ENCODE assay signal across 16 cellular contexts in genomic region chr10:29600067-29600466, GRCh38. TPM values are rescaled to one million over a fixed set of nuclear protein-coding genes. Genes with fewer than 3 reads are reported as not detected.
DNase-seq lines count a peak whose midpoint lies in the region; FAIRE-seq and TF ChIP-seq lines count a peak whose summit lies in the region.
"Had no signal": no experiment of that assay in that cellular context is flagged by ENCODE, and none has a peak within 500 bp of the region (broad histone marks: within the 10 kb centered on the region; RNA-seq: fewer than 3 reads in every experiment).

No MANE protein-coding gene starts in this region.

- H3K4me3 ChIP-seq in left ventricle myocardium inferior (no peak overlapping the region), bronchial epithelial cell (ENCODE audit: low read depth, low read length) (no peak overlapping the region), uterus (no peak overlapping the region)
- H3K4me3 ChIP-seq: lower lobe of right lung, tibial nerve had no signal

- peak; percentile 7 for FAIRE-seq in bronchial epithelial cell (lab: Jason Lieb, UNC)
- FAIRE-seq: GM18507 had no signal

- intact Hi-C loops in left ventricle myocardium inferior (cut with micrococcal nuclease) (no loop called here), cardiac septum (cut with DNase I) (no loop called here), uterus (cut with DNase I; ENCODE audit: low total_unique reads) (no loop called here)

- no peak overlapping the region for H3K4me3 Mint-ChIP-seq in osteocyte (ENCODE audit: unreplicated experiment)
- H3K4me3 Mint-ChIP-seq: naive thymus-derived CD8-positive, alpha-beta T cell had no signal

- H3K27ac ChIP-seq in left ventricle myocardium inferior (replicated peaks): peak overlapping the region; percentile 88
- peak overlapping the region; percentile 78 to 92 for H3K27ac ChIP-seq in uterus

- no peak for DNase-seq in left ventricle myocardium inferior
- DNase-seq in cardiac septum (ENCODE audit: low spot score): no peak
- peak; percentile 91 for DNase-seq in bronchial epithelial cell (ENCODE audit: low read depth)
- peak; percentile 54 for DNase-seq in osteocyte (ENCODE audit: extremely low spot score, unreplicated experiment)
- DNase-seq in uterus: no peak
- DNase-seq in hepatic stellate cell (ENCODE audit: low spot score): no peak
- no peak for DNase-seq in OCI-M2 (lab: John Stamatoyannopoulos, UW; ENCODE audit: unreplicated experiment)
- no peak for DNase-seq in HuH-7.5 (ENCODE audit: low spot score)
- DNase-seq: amygdala; lower lobe of right lung; MM.1S; naive thymus-derived CD8-positive, alpha-beta T cell; NCI-H2081 treated with DMSO at 0.1 percent for 48 hours had no signal

- TF ChIP-seq POLR2A in uterus (IDR thresholded peaks at IDR 0.05): no peak

- peaks cover 36% of the 10 kb centered on the region for H3K4me1 Mint-ChIP-seq in osteocyte (ENCODE audit: unreplicated experiment)

- peaks cover 21% of the 10 kb centered on the region for H3K36me3 Mint-ChIP-seq in osteocyte (ENCODE audit: unreplicated experiment)
- H3K36me3 Mint-ChIP-seq: naive thymus-derived CD8-positive, alpha-beta T cell had no signal

- no peaks in the 10 kb centered on the region for H3K27me3 Mint-ChIP-seq in osteocyte (ENCODE audit: unreplicated experiment)
- H3K27me3 Mint-ChIP-seq: naive thymus-derived CD8-positive, alpha-beta T cell; progenitor cell of endocrine pancreas had no signal

- H3K9me3 ChIP-seq in left ventricle myocardium inferior (replicated peaks) (no peaks in the 10 kb centered on the region), uterus (no peaks in the 10 kb centered on the region)
- H3K9me3 ChIP-seq: lower lobe of right lung, tibial nerve had no signal

- H3K36me3 ChIP-seq in left ventricle myocardium inferior: no peaks in the 10 kb centered on the region
- H3K36me3 ChIP-seq in bronchial epithelial cell (ENCODE audit: control insufficient read depth, insufficient read depth, low read length): no peaks in the 10 kb centered on the region
- H3K36me3 ChIP-seq in uterus: no peaks in the 10 kb centered on the region
- H3K36me3 ChIP-seq: lower lobe of right lung, tibial nerve had no signal

- no peaks in the 10 kb centered on the region for H3K27me3 ChIP-seq in left ventricle myocardium inferior (ENCODE audit: low read depth)
- no peaks in the 10 kb centered on the region for H3K27me3 ChIP-seq in bronchial epithelial cell (ENCODE audit: control insufficient read depth, insufficient read depth, low read length)
- no peaks in the 10 kb centered on the region for H3K27me3 ChIP-seq in uterus
- H3K27me3 ChIP-seq: tibial nerve had no signal

- no peaks in the 10 kb centered on the region for H3K9me3 Mint-ChIP-seq in osteocyte (ENCODE audit: unreplicated experiment)
- H3K9me3 Mint-ChIP-seq: naive thymus-derived CD8-positive, alpha-beta T cell had no signal

- H3K27ac Mint-ChIP-seq in osteocyte (ENCODE audit: unreplicated experiment): peak overlapping the region; percentile 12
- H3K27ac Mint-ChIP-seq: progenitor cell of endocrine pancreas had no signal

- no peak for TF ChIP-seq CTCF in left ventricle myocardium inferior (IDR thresholded peaks at IDR 0.05; ENCODE audit: borderline replicate concordance)
- TF ChIP-seq CTCF in bronchial epithelial cell (IDR thresholded peaks at IDR 0.05; ENCODE audit: insufficient read depth, low read length, severe bottlenecking): no peak
- TF ChIP-seq CTCF in osteocyte (IDR thresholded peaks at IDR 0.05): no peak
- no peak for TF ChIP-seq CTCF in uterus (IDR thresholded peaks at IDR 0.05)

- H3K4me1 ChIP-seq in left ventricle myocardium inferior (peaks cover 96% of the 10 kb centered on the region), uterus (peaks cover 0 to 7% of the 10 kb centered on the region in 2 donors)
- H3K4me1 ChIP-seq: lower lobe of right lung had no signal

RNA-seq across cellular contexts. Expression of gene SVIL, which starts 34.7 kb away (rescaled TPM):
- 403 TPM for total RNA-seq in left ventricle myocardium inferior
- total RNA-seq in cardiac septum: 518 TPM
- 12.6 and 22.5 TPM in 2 replicates for total RNA-seq in bronchial epithelial cell
- total RNA-seq in osteocyte: 257 and 258 TPM in 2 replicates
- total RNA-seq in uterus: 100 to 1,000 TPM; 108 to 316 (median 209) TPM

Comparison
In these comparisons a context has a peak if more than half of its experiments do, and no peak if none do; other contexts are left out.
1. DNase-seq: peak in bronchial epithelial cell (single experiment) and osteocyte (single experiment); none in left ventricle myocardium inferior (single experiment), cardiac septum (single experiment), uterus (0 of 2), hepatic stellate cell (single experiment), OCI-M2 (single experiment) and HuH-7.5 (single experiment).